In the genomic region with DNA sequence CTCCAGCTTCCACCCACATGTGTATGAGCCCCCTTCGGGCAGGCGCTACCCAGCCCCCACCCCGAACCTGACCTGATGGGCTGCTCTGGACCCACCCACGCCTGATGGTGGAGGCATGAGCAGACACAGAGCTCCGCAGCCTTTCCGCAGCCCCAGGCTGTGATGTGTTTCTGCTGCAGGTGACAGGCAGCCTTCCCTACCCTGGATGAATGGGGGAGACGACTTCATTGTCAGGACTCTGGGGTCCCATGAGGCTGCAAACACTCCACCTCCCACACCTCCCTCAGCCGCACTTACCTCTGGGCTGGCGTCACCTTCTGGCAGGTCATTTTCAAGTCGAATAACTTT, we compare ENCODE assay signal across 16 cellular contexts.
"Had no signal": no experiment of that assay in that cellular context is flagged by ENCODE, and none has a peak within 500 bp of the region (broad histone marks: within the 10 kb centered on the region; RNA-seq: fewer than 3 reads in every experiment).

No MANE protein-coding gene starts in this region.

- H3K27me3 ChIP-seq: gastrocnemius medialis, testis had no signal

- H3K4me3 ChIP-seq: coronary artery, gastrocnemius medialis, heart right ventricle, lung, stomach, testis had no signal

- ATAC-seq: gastrocnemius medialis, heart right ventricle, left cardiac atrium, T-helper 17 cell had no signal

- DNase-seq: activated CD4-positive, alpha-beta memory T cell treated with anti-CD3 and anti-CD28 coated beads, Interleukin-2, amount 10 ng/mL, durations not matched to agents 7 days and 5 days; activated CD4-positive, alpha-beta T cell treated with anti-CD3 and anti-CD28 coated beads for 4 hours; activated T-cell treated with anti-CD3 and anti-CD28 coated beads, Interleukin-2, amount 50 U/mL, for 24 hours; gastrocnemius medialis; heart right ventricle; left cardiac atrium; naive B cell; occipital lobe; stimulated activated CD4-positive, alpha-beta T cell treated with anti-CD3 and anti-CD28 coated beads, Interleukin-12 subunit alpha, Interleukin-12 subunit beta, amount 100 ng/mL, for 4 hours; stimulated activated CD4-positive, alpha-beta T cell treated with anti-CD3 and anti-CD28 coated beads, Interleukin-2, amount 100 ng/mL, for 24 hours; stomach; T-helper 17 cell; testis had no signal

- H3K36me3 ChIP-seq: gastrocnemius medialis, heart right ventricle, stomach had no signal

- H3K9me3 ChIP-seq: gastrocnemius medialis, testis had no signal

- H3K27ac ChIP-seq: coronary artery, gastrocnemius medialis, heart right ventricle, stomach, testis had no signal

- FAIRE-seq: endothelial cell of umbilical vein had no signal
